Comparison of ENCODE assay signal across 15 cellular contexts in the genomic region with DNA sequence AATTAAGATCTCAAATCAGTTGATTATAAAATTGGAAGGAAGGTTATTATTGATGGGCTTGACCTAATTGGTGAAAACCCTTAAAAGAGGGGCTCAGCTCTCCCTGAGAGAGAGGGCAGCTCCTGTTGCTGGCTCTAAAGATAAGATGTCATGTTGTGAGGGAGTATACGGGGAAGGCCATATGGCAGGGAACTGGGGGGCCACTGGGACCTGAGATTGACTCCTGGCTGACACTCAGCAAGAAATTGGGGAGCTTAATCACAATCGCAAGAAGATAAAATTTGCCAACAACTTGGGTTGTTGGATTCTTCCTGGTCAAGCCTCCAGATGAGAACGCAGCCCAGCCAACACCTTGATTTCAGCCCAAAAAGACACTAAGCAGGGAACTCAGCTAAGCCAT.
DNase-seq lines count a peak whose midpoint lies in the region; ATAC-seq and TF ChIP-seq lines count a peak whose summit lies in the region.
"Had no signal": no experiment of that assay in that cellular context is flagged by ENCODE, and none has a peak within 500 bp of the region (broad histone marks: within the 10 kb centered on the region; RNA-seq: fewer than 3 reads in every experiment).

No MANE protein-coding gene starts in this region.

- CTCF ChIA-PET in HEK293 (lab: Yijun Ruan, JAX) = no interaction called here

- POLR2A ChIA-PET in HEK293 (lab: Yijun Ruan, JAX) = no interaction called here

- DNase-seq in NCI-H2171 treated with DMSO at 0.1 percent for 48 hours (lab: John Stamatoyannopoulos, UW) (peak; percentile 29), NCI-H2171 (lab: John Stamatoyannopoulos, UW) (no peak), left lung (no peak), pons (ENCODE audit: low spot score) (no peak)
- DNase-seq: 8988T; Calu3; CD4-positive, alpha-beta memory T cell; DMS79; EL; GDM1 had no signal

- no peaks in the 10 kb centered on the region for H3K9me3 ChIP-seq in HEK293 (ENCODE audit: control insufficient read depth, insufficient read depth, low read depth, low read length)
- no peaks in the 10 kb centered on the region for H3K9me3 ChIP-seq in left lung
- H3K9me3 ChIP-seq: HAP-1 had no signal

- peaks cover 10% of the 10 kb centered on the region for H3K4me1 ChIP-seq in HEK293 (ENCODE audit: control insufficient read depth, insufficient read depth, low read length)
- H3K4me1 ChIP-seq in left lung = no peaks in the 10 kb centered on the region
- H3K4me1 ChIP-seq: HAP-1 had no signal

- H3K36me3 ChIP-seq in HEK293 (ENCODE audit: control insufficient read depth in 2 of 2, insufficient read depth in 1 of 2, low read length in 2 of 2) = no peaks in the 10 kb centered on the region
- no peaks in the 10 kb centered on the region for H3K36me3 ChIP-seq in left lung
- H3K36me3 ChIP-seq: HAP-1 had no signal

- H3K4me3 ChIP-seq in HEK293 (ENCODE audit: low read depth, low read length) (no peak overlapping the region), left lung (no peak overlapping the region)
- H3K4me3 ChIP-seq: GM12878, GM23338, HAP-1 had no signal

- H3K27me3 ChIP-seq in left lung = peaks cover 0 to 40% of the 10 kb centered on the region in 2 donors

- H3K27ac ChIP-seq in HEK293 (ENCODE audit: extremely low read depth, low read depth, low read length) (0 out of 2 replicates have a peak overlapping the region, but pooled peaks have one; percentile 47), VCaP (peak overlapping the region; percentile 40; the same call in 1 of the 2 replicates), left lung (no peak overlapping the region)

- intact Hi-C loops in left lung (cut with DNase I) = no loop called here

- TF ChIP-seq CTCF in HEK293 (tag by site-specific recombination; IDR thresholded peaks at IDR 0.05) (no peak), VCaP (conservative IDR thresholded peaks at IDR 0.05) (no peak), left lung (IDR thresholded peaks at IDR 0.05) (no peak)

- ATAC-seq in left lung = no peak
- ATAC-seq: GM12878, GM23338 had no signal

TF ChIP-seq in HEK293, 187 proteins besides CTCF, POLR2A, EP300 and RAD21:
- TF ChIP-seq ZNF426 (tag by site-specific recombination; IDR thresholded peaks at IDR 0.05) (no peak), ZNF514 (tag by site-specific recombination; IDR thresholded peaks at IDR 0.05) (no peak), ZNF10 (tag by site-specific recombination; IDR thresholded peaks at IDR 0.05) (no peak), ZBTB20 (tag by site-specific recombination; IDR thresholded peaks at IDR 0.05) (no peak), ZNF155 (tag by site-specific recombination; IDR thresholded peaks at IDR 0.05) (no peak), ZNF561 (tag by site-specific recombination; IDR thresholded peaks at IDR 0.05; ENCODE audit: borderline replicate concordance) (no peak), GLI2 (tag by site-specific recombination; IDR thresholded peaks at IDR 0.05; ENCODE audit: borderline replicate concordance, low read depth) (no peak), SCRT1 (tag by site-specific recombination; IDR thresholded peaks at IDR 0.05; ENCODE audit: borderline replicate concordance) (no peak), ZNF843 (tag by site-specific recombination; IDR thresholded peaks at IDR 0.05) (no peak), ZNF350 (tag by site-specific recombination; IDR thresholded peaks at IDR 0.05) (no peak), ZNF777 (tag by site-specific recombination; IDR thresholded peaks at IDR 0.05; ENCODE audit: borderline replicate concordance) (no peak), ZNF624 (tag by site-specific recombination; IDR thresholded peaks at IDR 0.05) (no peak), ZNF776 (tag by site-specific recombination; IDR thresholded peaks at IDR 0.05; ENCODE audit: borderline replicate concordance) (no peak), ZNF121 (tag by site-specific recombination; IDR thresholded peaks at IDR 0.05) (no peak), HOXA7 (CRISPR knock-in tag; IDR thresholded peaks at IDR 0.05; ENCODE audit: borderline replicate concordance) (no peak)
- TF ChIP-seq, protein P1, sequence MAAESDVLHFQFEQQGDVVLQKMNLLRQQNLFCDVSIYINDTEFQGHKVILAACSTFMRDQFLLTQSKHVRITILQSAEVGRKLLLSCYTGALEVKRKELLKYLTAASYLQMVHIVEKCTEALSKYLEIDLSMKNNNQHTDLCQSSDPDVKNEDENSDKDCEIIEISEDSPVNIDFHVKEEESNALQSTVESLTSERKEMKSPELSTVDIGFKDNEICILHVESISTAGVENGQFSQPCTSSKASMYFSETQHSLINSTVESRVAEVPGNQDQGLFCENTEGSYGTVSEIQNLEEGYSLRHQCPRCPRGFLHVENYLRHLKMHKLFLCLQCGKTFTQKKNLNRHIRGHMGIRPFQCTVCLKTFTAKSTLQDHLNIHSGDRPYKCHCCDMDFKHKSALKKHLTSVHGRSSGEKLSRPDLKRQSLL (tag by site-specific recombination; IDR thresholded peaks at IDR 0.05) = no peak
- TF ChIP-seq, protein P2, sequence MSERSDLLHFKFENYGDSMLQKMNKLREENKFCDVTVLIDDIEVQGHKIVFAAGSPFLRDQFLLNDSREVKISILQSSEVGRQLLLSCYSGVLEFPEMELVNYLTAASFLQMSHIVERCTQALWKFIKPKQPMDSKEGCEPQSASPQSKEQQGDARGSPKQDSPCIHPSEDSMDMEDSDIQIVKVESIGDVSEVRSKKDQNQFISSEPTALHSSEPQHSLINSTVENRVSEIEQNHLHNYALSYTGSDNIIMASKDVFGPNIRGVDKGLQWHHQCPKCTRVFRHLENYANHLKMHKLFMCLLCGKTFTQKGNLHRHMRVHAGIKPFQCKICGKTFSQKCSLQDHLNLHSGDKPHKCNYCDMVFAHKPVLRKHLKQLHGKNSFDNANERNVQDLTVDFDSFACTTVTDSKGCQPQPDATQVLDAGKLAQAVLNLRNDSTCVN (tag by site-specific recombination; optimal IDR thresholded peaks at IDR 0.05) = no peak
- TF ChIP-seq, protein P3, sequence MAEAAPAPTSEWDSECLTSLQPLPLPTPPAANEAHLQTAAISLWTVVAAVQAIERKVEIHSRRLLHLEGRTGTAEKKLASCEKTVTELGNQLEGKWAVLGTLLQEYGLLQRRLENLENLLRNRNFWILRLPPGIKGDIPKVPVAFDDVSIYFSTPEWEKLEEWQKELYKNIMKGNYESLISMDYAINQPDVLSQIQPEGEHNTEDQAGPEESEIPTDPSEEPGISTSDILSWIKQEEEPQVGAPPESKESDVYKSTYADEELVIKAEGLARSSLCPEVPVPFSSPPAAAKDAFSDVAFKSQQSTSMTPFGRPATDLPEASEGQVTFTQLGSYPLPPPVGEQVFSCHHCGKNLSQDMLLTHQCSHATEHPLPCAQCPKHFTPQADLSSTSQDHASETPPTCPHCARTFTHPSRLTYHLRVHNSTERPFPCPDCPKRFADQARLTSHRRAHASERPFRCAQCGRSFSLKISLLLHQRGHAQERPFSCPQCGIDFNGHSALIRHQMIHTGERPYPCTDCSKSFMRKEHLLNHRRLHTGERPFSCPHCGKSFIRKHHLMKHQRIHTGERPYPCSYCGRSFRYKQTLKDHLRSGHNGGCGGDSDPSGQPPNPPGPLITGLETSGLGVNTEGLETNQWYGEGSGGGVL (tag by site-specific recombination; IDR thresholded peaks at IDR 0.05) = no peak

Comparison
In these comparisons a context has a peak if more than half of its experiments do, and no peak if none do; other contexts are left out.
1. H3K27ac ChIP-seq: peak in HEK293 (single experiment) and VCaP (single experiment); none in left lung (0 of 2).